In genomic region chr17:3012926-3013581, GRCh38 we compare ENCODE assay signal across 1 cellular context.
TF ChIP-seq lines count a peak whose summit lies in the region.

No MANE protein-coding gene starts in this region.

TF ChIP-seq in A549, 52 proteins besides CTCF, POLR2A, EP300 and RAD21 (continued from another document):
- no peak for TF ChIP-seq BCL3 (IDR thresholded peaks at IDR 0.05)
- TF ChIP-seq NR3C1 (IDR thresholded peaks at IDR 0.05) = no peak
- TF ChIP-seq HOXB5 (CRISPR knock-in tag; IDR thresholded peaks at IDR 0.05) = no peak
- TF ChIP-seq MAFK (IDR thresholded peaks at IDR 0.05; ENCODE audit: partially characterized antibody) = peak; percentile 23
- no peak for TF ChIP-seq E2F6 (IDR thresholded peaks at IDR 0.05; ENCODE audit: borderline replicate concordance, low read depth)
- no peak for TF ChIP-seq KDM5A (IDR thresholded peaks at IDR 0.05)
- TF ChIP-seq BHLHE40 (IDR thresholded peaks at IDR 0.05; ENCODE audit: low read depth, low read length) = peak; percentile 39; the same call in 1 of the 2 replicates
- peak; percentile 99 for TF ChIP-seq SMC3 (IDR thresholded peaks at IDR 0.05)
- no peak for TF ChIP-seq POLR2AphosphoS2 (conservative IDR thresholded peaks at IDR 0.05; ENCODE audit: low read length)
- TF ChIP-seq RNF2 (IDR thresholded peaks at IDR 0.05; ENCODE audit: borderline replicate concordance, low read depth) = no peak
- TF ChIP-seq GATA3 (IDR thresholded peaks at IDR 0.05; ENCODE audit: borderline replicate concordance) = no peak
- no peak for TF ChIP-seq RCOR1 (IDR thresholded peaks at IDR 0.05; ENCODE audit: low read depth, low read length)
- TF ChIP-seq ZNF302 (CRISPR knock-in tag; IDR thresholded peaks at IDR 0.05) = no peak
- TF ChIP-seq EHMT2 (IDR thresholded peaks at IDR 0.05; ENCODE audit: low read depth) = no peak
- TF ChIP-seq JUN (IDR thresholded peaks at IDR 0.05) = no peak
- TF ChIP-seq HES2 (IDR thresholded peaks at IDR 0.05) = no peak
- no peak for TF ChIP-seq CEBPB (IDR thresholded peaks at IDR 0.05)
- TF ChIP-seq KDM1A (IDR thresholded peaks at IDR 0.05; ENCODE audit: low read depth) = no peak
- no peak for TF ChIP-seq FOXS1 (CRISPR knock-in tag; IDR thresholded peaks at IDR 0.05)
- TF ChIP-seq ZSCAN20 (CRISPR knock-in tag; IDR thresholded peaks at IDR 0.05) = no peak
TF ChIP-seq in A549: peak in this region for 6.
